In the genomic region with DNA sequence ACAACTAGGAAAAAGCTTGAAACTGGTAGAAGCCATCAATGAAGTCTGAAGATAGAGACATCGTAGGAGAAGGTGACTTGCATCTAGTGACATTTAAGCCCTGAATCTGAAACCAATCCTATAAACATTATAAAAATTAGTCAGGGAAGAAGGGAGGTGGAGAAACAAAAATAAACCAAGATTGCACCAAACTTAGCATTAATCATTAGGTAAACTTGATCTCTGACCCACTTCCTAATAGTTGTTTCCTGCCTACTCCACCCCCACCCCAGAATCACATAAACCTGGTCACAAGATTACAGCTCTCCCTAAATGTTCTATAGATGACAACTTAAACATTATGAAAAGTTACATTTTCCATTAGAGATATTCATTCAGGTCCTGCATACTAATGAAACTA, we compare ENCODE assay signal across 22 cellular contexts. TPM values are rescaled to one million over a fixed set of nuclear protein-coding genes. Genes with fewer than 3 reads are reported as not detected.
DNase-seq lines count a peak whose midpoint lies in the region; ATAC-seq, FAIRE-seq and TF ChIP-seq lines count a peak whose summit lies in the region.
"Had no signal": no experiment of that assay in that cellular context is flagged by ENCODE, and none has a peak within 500 bp of the region (broad histone marks: within the 10 kb centered on the region; RNA-seq: fewer than 3 reads in every experiment).

No MANE protein-coding gene starts in this region.

- POLR2A ChIA-PET in PC-3 (lab: Charles Lee; ENCODE audit: unreplicated experiment): no interaction called here
- POLR2A ChIA-PET in endothelial cell of umbilical vein (lab: Charles Lee): no interaction called here

- no peak overlapping the region for H2BK15ac ChIP-seq in neuronal stem cell (ENCODE audit: low read length)

- H3K27me3 ChIP-seq in GM23338 (ENCODE audit: insufficient read depth) (no peaks in the 10 kb centered on the region), PC-3 (ENCODE audit: low read length) (no peaks in the 10 kb centered on the region), endothelial cell of umbilical vein (ENCODE audit: control insufficient read depth in 2 of 2, insufficient read depth in 2 of 2, low read length in 2 of 2) (no peaks in the 10 kb centered on the region), neuronal stem cell (ENCODE audit: control insufficient read depth in 3 of 3, insufficient read depth in 3 of 3, low read depth in 1 of 3, low read length in 3 of 3) (no peaks in the 10 kb centered on the region), psoas muscle (ENCODE audit: insufficient read depth in 3 of 3, low read length in 2 of 3) (no peaks in the 10 kb centered on the region)

- H3K9me3 Mint-ChIP-seq in GM23338: no peaks in the 10 kb centered on the region

- H3K4me1 ChIP-seq in GM23338 (ENCODE audit: insufficient read depth): peaks cover 16% of the 10 kb centered on the region
- peaks cover 11% of the 10 kb centered on the region; the same call in 1 of the 2 replicates for H3K4me1 ChIP-seq in PC-3 (ENCODE audit: insufficient read depth, low read length)
- H3K4me1 ChIP-seq in endothelial cell of umbilical vein (ENCODE audit: control insufficient read depth, extremely low read depth, insufficient read depth, low read length): peaks cover 6% of the 10 kb centered on the region
- peaks cover 0 to 16% of the 10 kb centered on the region in 2 donors for H3K4me1 ChIP-seq in neuronal stem cell (ENCODE audit: control insufficient read depth in 2 of 2, insufficient read depth in 1 of 2, low read depth in 1 of 2, low read length in 2 of 2)
- no peaks in the 10 kb centered on the region for H3K4me1 ChIP-seq in psoas muscle

- no TSS peak for BruUV-seq in PC-3 (replicated peaks; lab: Mats Ljungman, UMichigan)
- no TSS peak for BruUV-seq in endothelial cell of umbilical vein (replicated peaks; lab: Mats Ljungman, UMichigan)

- WGBS in neuronal stem cell (ENCODE audit: extremely low coverage in 2 of 2, insufficient read length in 2 of 2, insufficient replicate concordance in 1 of 2), 2 donors: no CpG with 5 or more reads among the region's 1 CpG
- WGBS in psoas muscle, 3 donors: 79 to 85% (median 81%) methylated on average over 1 of the region's 1 CpG

- no peak overlapping the region for H2AK5ac ChIP-seq in neuronal stem cell (ENCODE audit: low read depth, low read length)

- H3K23ac ChIP-seq in neuronal stem cell (ENCODE audit: low read depth, low read length, poor library complexity): no peak overlapping the region

- H3K4me2 ChIP-seq in GM23338 (0 out of 2 replicates have a peak overlapping the region, but pooled peaks have one; percentile 17), PC-3 (ENCODE audit: low read length) (peak overlapping the region; percentile 43), endothelial cell of umbilical vein (ENCODE audit: insufficient read depth, low read length) (no peak overlapping the region), neuronal stem cell (ENCODE audit: insufficient read depth, low read length, poor library complexity, severe bottlenecking) (no peak overlapping the region)

- no peak overlapping the region for H2BK12ac ChIP-seq in neuronal stem cell (ENCODE audit: low read length)

- no peaks in the 10 kb centered on the region for H3K9me1 ChIP-seq in endothelial cell of umbilical vein (replicated peaks; ENCODE audit: control insufficient read depth, extremely low read depth, insufficient read depth, low read length)

- H3K4ac ChIP-seq in neuronal stem cell (ENCODE audit: low read length): no peak overlapping the region

- no peak for DNase-seq in GM23338 (ENCODE audit: low spot score)
- peak; percentile 42 for DNase-seq in PC-3
- DNase-seq in endothelial cell of umbilical vein (ENCODE audit: low read depth, low spot score): peak; percentile 16
- DNase-seq in neuronal stem cell (ENCODE audit: low spot score): no peak
- no peak for DNase-seq in nucleus accumbens (lab: John Stamatoyannopoulos, UW)
- no peak for DNase-seq in DMS 273 treated with DMSO at 0.1 percent for 48 hours (lab: John Stamatoyannopoulos, UW)
- DNase-seq in psoas muscle: no peak
- DNase-seq: ACHN; C1 segment of cervical spinal cord; DND-41; NCI-H1105; NCI-H1694; NCI-H510A; NCI-H748 treated with DMSO at 0.1 percent for 48 hours; NK-92 treated with Interleukin-12 subunit alpha and Interleukin-12 subunit beta, amount 100 ng/mL, for 24 hours; SIG-M5 had no signal

- H3K36me3 Mint-ChIP-seq in GM23338 (ENCODE audit: low read depth): no peaks in the 10 kb centered on the region

- H3K14ac ChIP-seq in neuronal stem cell (ENCODE audit: low read length): no peak overlapping the region

- no peak overlapping the region for H2BK5ac ChIP-seq in neuronal stem cell (ENCODE audit: low read length)

- H3K9me3 ChIP-seq in PC-3 (ENCODE audit: low read length) (no peaks in the 10 kb centered on the region), endothelial cell of umbilical vein (replicated peaks; ENCODE audit: control insufficient read depth, insufficient read depth, low read length) (no peaks in the 10 kb centered on the region), neuronal stem cell (replicated peaks in 1 of 2; ENCODE audit: control insufficient read depth in 2 of 2, insufficient read depth in 1 of 2, low read depth in 1 of 2, low read length in 2 of 2) (no peaks in the 10 kb centered on the region), psoas muscle (no peaks in the 10 kb centered on the region)

- no peak for TF ChIP-seq CTCF in GM23338 (conservative IDR thresholded peaks at IDR 0.05; ENCODE audit: low read depth in 2 of 2)
- TF ChIP-seq CTCF in PC-3 (conservative IDR thresholded peaks at IDR 0.05; ENCODE audit: low read depth, low read length): no peak
- no peak for TF ChIP-seq CTCF in endothelial cell of umbilical vein (IDR thresholded peaks at IDR 0.05; ENCODE audit: extremely low read depth in 1 of 2, insufficient read depth in 1 of 2, low read depth in 1 of 2, low read length in 2 of 2)
- TF ChIP-seq CTCF in psoas muscle (IDR thresholded peaks at IDR 0.05): no peak

- TF ChIP-seq POLR2A in endothelial cell of umbilical vein (IDR thresholded peaks at IDR 0.05; ENCODE audit: low read depth, low read length): no peak

- no peak overlapping the region for H3K9ac ChIP-seq in PC-3 (ENCODE audit: low read length)
- no peak overlapping the region for H3K9ac ChIP-seq in endothelial cell of umbilical vein (replicated peaks; ENCODE audit: extremely low read depth, insufficient read depth, low read length)
- no peak overlapping the region for H3K9ac ChIP-seq in neuronal stem cell (ENCODE audit: low read depth, low read length, poor library complexity)

- H3K4me3 ChIP-seq in GM23338 (no peak overlapping the region), PC-3 (ENCODE audit: low read length) (no peak overlapping the region), endothelial cell of umbilical vein (replicated peaks in 1 of 3; ENCODE audit: insufficient read depth in 1 of 3, low read depth in 1 of 3, low read length in 3 of 3) (no peak overlapping the region), neuronal stem cell (ENCODE audit: low read length in 2 of 2) (no peak overlapping the region), psoas muscle (no peak overlapping the region)
- H3K4me3 ChIP-seq: K562 had no signal

- H2AFZ ChIP-seq in GM23338 (no peak overlapping the region), PC-3 (ENCODE audit: low read length) (no peak overlapping the region), endothelial cell of umbilical vein (ENCODE audit: low read depth, low read length) (no peak overlapping the region), neuronal stem cell (ENCODE audit: low read length) (peak overlapping the region; percentile 30)

- peaks cover 4% of the 10 kb centered on the region for H3K27me3 Mint-ChIP-seq in GM23338 (ENCODE audit: insufficient read depth, low read depth, poor library complexity)

- no peaks in the 10 kb centered on the region for H3F3A ChIP-seq in GM23338 (replicated peaks; ENCODE audit: low read depth)
- H3F3A ChIP-seq in PC-3 (ENCODE audit: low read length, unreplicated experiment): no peaks in the 10 kb centered on the region

- intact Hi-C loops in PC-3 (cut with micrococcal nuclease) (loop anchor here (1.0 kb wide), 1 partner anchor 34 kb away; no protein-coding TSS in a partner anchor), endothelial cell of umbilical vein (cut with micrococcal nuclease) (no loop called here), psoas muscle (cut with DNase I) (no loop called here)

- H3K36me3 ChIP-seq in GM23338 (ENCODE audit: insufficient read depth) (no peaks in the 10 kb centered on the region), PC-3 (ENCODE audit: low read depth, low read length) (no peaks in the 10 kb centered on the region), endothelial cell of umbilical vein (ENCODE audit: control insufficient read depth in 2 of 2, extremely low read depth in 1 of 2, insufficient read depth in 2 of 2, low read length in 2 of 2) (no peaks in the 10 kb centered on the region), neuronal stem cell (replicated peaks in 1 of 2; ENCODE audit: control insufficient read depth in 2 of 2, insufficient read depth in 2 of 2, low read length in 2 of 2) (no peaks in the 10 kb centered on the region), psoas muscle (ENCODE audit: insufficient read depth in 1 of 2, low read depth in 1 of 2) (no peaks in the 10 kb centered on the region)

- dilution Hi-C loops in endothelial cell of umbilical vein (cut with MboI; ENCODE audit: extremely low pct_ligation_motif_present, low sequenced_read_pairs): no loop called here

- H4K91ac ChIP-seq in neuronal stem cell (ENCODE audit: low read depth, low read length, poor library complexity): no peak overlapping the region

- no peak overlapping the region for H3K27ac ChIP-seq in GM23338 (ENCODE audit: low read depth)
- H3K27ac ChIP-seq in PC-3 (ENCODE audit: low read length): no peak overlapping the region
- no peak overlapping the region for H3K27ac ChIP-seq in endothelial cell of umbilical vein (ENCODE audit: insufficient read depth, low read depth, low read length)
- no peak overlapping the region for H3K27ac ChIP-seq in neuronal stem cell (replicated peaks; ENCODE audit: low read length)
- no peak overlapping the region for H3K27ac ChIP-seq in psoas muscle

- peak; percentile 33 for FAIRE-seq in endothelial cell of umbilical vein (lab: Jason Lieb, UNC)
- FAIRE-seq: G401.6, K562 had no signal

- H3K4me3 Mint-ChIP-seq in GM23338: no peak overlapping the region

- 0 out of 2 replicates have a peak overlapping the region, but pooled peaks have one; percentile 2 for H3K27ac Mint-ChIP-seq in GM23338

- H3K79me2 ChIP-seq in GM23338 (replicated peaks; ENCODE audit: insufficient read depth): no peaks in the 10 kb centered on the region
- H3K79me2 ChIP-seq in PC-3 (ENCODE audit: low read length): no peaks in the 10 kb centered on the region
- no peaks in the 10 kb centered on the region for H3K79me2 ChIP-seq in endothelial cell of umbilical vein (ENCODE audit: control insufficient read depth, insufficient read depth, low read length)

- no peak overlapping the region for H3K18ac ChIP-seq in neuronal stem cell (ENCODE audit: low read length)

- H2BK120ac ChIP-seq in neuronal stem cell (ENCODE audit: low read depth, low read length): no peak overlapping the region

- ATAC-seq in GM23338 (no peak), PC-3 (peak; percentile 94), psoas muscle (no peak)
- ATAC-seq: HCT116, K562, SK-N-SH treated with all-trans-retinoic acid at 6 μM for 48 hours had no signal

- H3K79me1 ChIP-seq in neuronal stem cell (ENCODE audit: low read depth, low read length): no peaks in the 10 kb centered on the region

- H4K8ac ChIP-seq in neuronal stem cell (ENCODE audit: low read depth, low read length): no peak overlapping the region

- CTCF ChIA-PET in PC-3 (lab: Charles Lee): no interaction called here
- CTCF ChIA-PET in endothelial cell of umbilical vein (lab: Charles Lee): interaction anchor here (0.9 to 2.5 kb wide), 2 partner anchors 34 to 122 kb away, joined by 3 to 19 read pairs; no protein-coding TSS in a partner anchor

- H3K9me2 ChIP-seq in GM23338 (ENCODE audit: insufficient read depth) (0 out of 2 replicates have a peak, but pooled peaks cover 7% of the 10 kb centered on the region), PC-3 (replicated peaks; ENCODE audit: low read length) (no peaks in the 10 kb centered on the region)

- H4K20me1 ChIP-seq in GM23338 (replicated peaks; ENCODE audit: insufficient read depth) (no peaks in the 10 kb centered on the region), PC-3 (ENCODE audit: low read length) (no peaks in the 10 kb centered on the region), endothelial cell of umbilical vein (replicated peaks; ENCODE audit: control insufficient read depth, extremely low read depth, insufficient read depth, low read length) (no peaks in the 10 kb centered on the region)

- H3K4me1 Mint-ChIP-seq in GM23338: peaks cover 15% of the 10 kb centered on the region

RNA-seq across cellular contexts. Expression of a gene that starts 40.4 kb away (rescaled TPM):
- 0.50 and 0.80 TPM in 2 replicates for total RNA-seq in GM23338 (2014; rRNA removed; shearing (Covaris generic))
- polyA plus RNA-seq in GM23338 (2016; fragmentation: Nextera tagmentation; extraction: Ambion mirVana): 0.44 and 0.45 TPM in 2 replicates
- total RNA-seq in PC-3 (2014; rRNA removed): not detected in 2 replicates
- total RNA-seq in endothelial cell of umbilical vein: not detected in 2 replicates
- polyA plus RNA-seq in endothelial cell of umbilical vein: not detected in 2 replicates
- polyA plus RNA-seq in endothelial cell of umbilical vein (2011; cell fraction: cytosol; rRNA removed): not detected in 2 replicates
- 0.04 TPM in 1 of 2 replicates, not detected in the other for polyA plus RNA-seq in endothelial cell of umbilical vein (2011; cell fraction: nucleus; rRNA removed)
- 0.05 TPM in 1 of 2 replicates, not detected in the other for polyA plus RNA-seq in endothelial cell of umbilical vein (2012)
- not detected in 2 replicates for polyA minus RNA-seq in endothelial cell of umbilical vein
- 1.0 TPM for polyA minus RNA-seq in endothelial cell of umbilical vein (2011; cell fraction: cytosol; rRNA and poly(A)+ RNA removed)
- polyA minus RNA-seq in endothelial cell of umbilical vein (2011; cell fraction: nucleus; rRNA and poly(A)+ RNA removed): not detected in 2 replicates
- 3.3 TPM for polyA plus RNA-seq in neuronal stem cell (2013, experiment 1 of 2)
- polyA plus RNA-seq in neuronal stem cell (2013, experiment 2 of 2): 2.8 TPM
- not detected for total RNA-seq in psoas muscle
- under 1 TPM in 2 of 3 donors, not detected in 1; 0.04 to 0.06 TPM for polyA plus RNA-seq in psoas muscle
- total RNA-seq: K562, OCI-LY7, RPMI7951 had no signal
- polyA plus RNA-seq: K562 had no signal

RNA-seq across cellular contexts. Expression of a gene that starts 40.5 kb away (rescaled TPM):
- 0.47 and 1.4 TPM in 2 replicates for total RNA-seq in GM23338 (2014; rRNA removed; shearing (Covaris generic))
- polyA plus RNA-seq in GM23338 (2016; fragmentation: Nextera tagmentation; extraction: Ambion mirVana): 3.2 and 4.0 TPM in 2 replicates
- 0.17 and 0.40 TPM in 2 replicates for total RNA-seq in PC-3 (2014; rRNA removed)
- 0.20 and 0.21 TPM in 2 replicates for total RNA-seq in endothelial cell of umbilical vein
- polyA plus RNA-seq in endothelial cell of umbilical vein: 0.06 and 0.08 TPM in 2 replicates
- 0.03 and 0.08 TPM in 2 replicates for polyA plus RNA-seq in endothelial cell of umbilical vein (2011; cell fraction: cytosol; rRNA removed)
- 0.38 and 1.2 TPM in 2 replicates for polyA plus RNA-seq in endothelial cell of umbilical vein (2011; cell fraction: nucleus; rRNA removed)
- 0.40 and 1.1 TPM in 2 replicates for polyA plus RNA-seq in endothelial cell of umbilical vein (2012)
- not detected in 2 replicates for polyA minus RNA-seq in endothelial cell of umbilical vein
- 1.5 TPM for polyA minus RNA-seq in endothelial cell of umbilical vein (2011; cell fraction: cytosol; rRNA and poly(A)+ RNA removed)
- polyA minus RNA-seq in endothelial cell of umbilical vein (2011; cell fraction: nucleus; rRNA and poly(A)+ RNA removed): 0.82 and 0.87 TPM in 2 replicates
- polyA plus RNA-seq in neuronal stem cell (2013, experiment 1 of 2): 6.9 TPM
- polyA plus RNA-seq in neuronal stem cell (2013, experiment 2 of 2): 7.4 TPM
- total RNA-seq in psoas muscle: under 1 TPM in 1 of 4 donors, not detected in 3; 0.08 TPM
- polyA plus RNA-seq in psoas muscle: under 1 TPM in 1 of 3 donors, not detected in 2; 0.31 TPM
- total RNA-seq: K562, OCI-LY7 had no signal
- polyA plus RNA-seq: K562 had no signal

Comparison
In these comparisons a context has a peak if more than half of its experiments do, and no peak if none do; other contexts are left out.
1. DNase-seq: peak in PC-3 (single experiment) and endothelial cell of umbilical vein (single experiment); none in GM23338 (single experiment), neuronal stem cell (single experiment), nucleus accumbens (0 of 56), DMS 273 treated with DMSO at 0.1 percent for 48 hours (single experiment) and psoas muscle (0 of 2).
2. H3K4me2 ChIP-seq: peak in GM23338 (single experiment) and PC-3 (single experiment); none in endothelial cell of umbilical vein (single experiment) and neuronal stem cell (single experiment).